ENCODE assay signal across 13 cellular contexts in the genomic region with DNA sequence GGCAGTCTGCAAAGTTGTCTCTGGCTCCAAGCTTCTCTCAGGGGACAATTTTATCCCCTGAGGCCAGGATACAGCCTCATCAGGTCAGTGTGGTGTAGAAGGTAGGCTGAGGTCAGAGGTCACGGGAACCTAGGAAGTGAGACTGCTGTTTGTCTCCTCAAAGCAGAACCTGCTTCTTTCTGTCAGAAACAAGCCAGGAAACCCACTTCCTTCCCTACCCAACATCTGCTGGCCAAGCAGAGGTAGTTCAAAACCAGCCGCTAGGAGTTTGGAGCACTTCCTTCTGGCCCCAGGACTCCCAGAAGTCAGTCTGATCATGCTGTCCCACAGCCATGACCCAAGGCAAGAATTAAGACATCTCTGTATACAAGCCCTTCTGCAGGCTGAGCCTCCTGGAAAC. TPM values are rescaled to one million over a fixed set of nuclear protein-coding genes. Genes with fewer than 3 reads are reported as not detected.
A peak's percentile ranks its signal among the peaks of the same experiment; 100 is the strongest.
DNase-seq lines count a peak whose midpoint lies in the region; ATAC-seq and TF ChIP-seq lines count a peak whose summit lies in the region.
"Had no signal": no experiment of that assay in that cellular context is flagged by ENCODE, and none has a peak within 500 bp of the region (broad histone marks: within the 10 kb centered on the region; RNA-seq: fewer than 3 reads in every experiment).

No MANE protein-coding gene starts in this region.

- no peaks in the 10 kb centered on the region for H3K27me3 ChIP-seq in OCI-LY3 (ENCODE audit: low read depth, low read length)
- H3K27me3 ChIP-seq: thyroid gland had no signal

- H2AFZ ChIP-seq in OCI-LY3 (ENCODE audit: low read depth, low read length) = no peak overlapping the region

- H3K36me3 ChIP-seq in OCI-LY3 (replicated peaks; ENCODE audit: low read depth, low read length) = no peaks in the 10 kb centered on the region
- H3K36me3 ChIP-seq: thyroid gland had no signal

- H3K4me2 ChIP-seq in OCI-LY3 (ENCODE audit: low read length) = peak overlapping the region; percentile 22; the same call in 1 of the 2 replicates

- no peaks in the 10 kb centered on the region for H4K20me1 ChIP-seq in OCI-LY3 (ENCODE audit: insufficient read depth, low read length)

- H3K9me3 Mint-ChIP-seq in activated CD4-positive, alpha-beta memory T cell treated with anti-CD3 and anti-CD28 coated beads, Interleukin-2, amount 10 ng/mL, durations not matched to agents 7 days and 5 days = no peaks in the 10 kb centered on the region
- no peaks in the 10 kb centered on the region for H3K9me3 Mint-ChIP-seq in activated CD4-positive, alpha-beta memory T cell treated with anti-CD3 and anti-CD28 coated beads for 36 hours
- no peaks in the 10 kb centered on the region for H3K9me3 Mint-ChIP-seq in stimulated activated memory B cell treated with anti-CD40 and anti-IgM and Interleukin-4, amounts not matched to agents 10 μg/mL and 1 μg/mL and 100 μg/mL, for 72 hours

- peaks cover 61% of the 10 kb centered on the region for H3K4me1 Mint-ChIP-seq in activated CD4-positive, alpha-beta memory T cell treated with anti-CD3 and anti-CD28 coated beads, Interleukin-2, amount 10 ng/mL, durations not matched to agents 7 days and 5 days
- peaks cover 8% of the 10 kb centered on the region for H3K4me1 Mint-ChIP-seq in activated CD4-positive, alpha-beta memory T cell treated with anti-CD3 and anti-CD28 coated beads for 36 hours (ENCODE audit: low read depth)
- peaks cover 20% of the 10 kb centered on the region for H3K4me1 Mint-ChIP-seq in stimulated activated memory B cell treated with anti-CD40 and anti-IgM and Interleukin-4, amounts not matched to agents 10 μg/mL and 1 μg/mL and 100 μg/mL, for 72 hours

- H3K9ac ChIP-seq in OCI-LY3 (ENCODE audit: low read length) = no peak overlapping the region

- peaks cover 5% of the 10 kb centered on the region for H3K27me3 Mint-ChIP-seq in activated CD4-positive, alpha-beta memory T cell treated with anti-CD3 and anti-CD28 coated beads, Interleukin-2, amount 10 ng/mL, durations not matched to agents 7 days and 5 days
- peaks cover 1% of the 10 kb centered on the region for H3K27me3 Mint-ChIP-seq in activated CD4-positive, alpha-beta memory T cell treated with anti-CD3 and anti-CD28 coated beads for 36 hours
- H3K27me3 Mint-ChIP-seq in stimulated activated memory B cell treated with anti-CD40 and anti-IgM and Interleukin-4, amounts not matched to agents 10 μg/mL and 1 μg/mL and 100 μg/mL, for 72 hours = no peaks in the 10 kb centered on the region

- H3K27ac Mint-ChIP-seq in activated CD4-positive, alpha-beta memory T cell treated with anti-CD3 and anti-CD28 coated beads, Interleukin-2, amount 10 ng/mL, durations not matched to agents 7 days and 5 days = peak overlapping the region; percentile 80
- no peak overlapping the region for H3K27ac Mint-ChIP-seq in activated CD4-positive, alpha-beta memory T cell treated with anti-CD3 and anti-CD28 coated beads for 36 hours
- H3K27ac Mint-ChIP-seq in stimulated activated memory B cell treated with anti-CD40 and anti-IgM and Interleukin-4, amounts not matched to agents 10 μg/mL and 1 μg/mL and 100 μg/mL, for 72 hours = no peak overlapping the region

- H3K9me3 ChIP-seq in OCI-LY3 (ENCODE audit: insufficient read depth, low read length) = no peaks in the 10 kb centered on the region
- H3K9me3 ChIP-seq: thyroid gland had no signal

- TF ChIP-seq CTCF in OCI-LY3 (IDR thresholded peaks at IDR 0.05; ENCODE audit: low read depth, low read length) = no peak

- H3K36me3 Mint-ChIP-seq in activated CD4-positive, alpha-beta memory T cell treated with anti-CD3 and anti-CD28 coated beads, Interleukin-2, amount 10 ng/mL, durations not matched to agents 7 days and 5 days (ENCODE audit: low read depth) = no peaks in the 10 kb centered on the region
- H3K36me3 Mint-ChIP-seq in activated CD4-positive, alpha-beta memory T cell treated with anti-CD3 and anti-CD28 coated beads for 36 hours = no peaks in the 10 kb centered on the region
- H3K36me3 Mint-ChIP-seq in stimulated activated memory B cell treated with anti-CD40 and anti-IgM and Interleukin-4, amounts not matched to agents 10 μg/mL and 1 μg/mL and 100 μg/mL, for 72 hours = no peaks in the 10 kb centered on the region

- ATAC-seq in left ventricle myocardium superior = peak; percentile 74
- peak; percentile 47 for ATAC-seq in stimulated activated memory B cell treated with anti-CD40 and anti-IgM and Interleukin-4, amounts not matched to agents 10 μg/mL and 1 μg/mL and 100 μg/mL, for 72 hours
- no peak for ATAC-seq in HG03460 (IDR thresholded peaks at IDR 0.05; ENCODE audit: unreplicated experiment)
- ATAC-seq: K562 had no signal

- DNase-seq in activated CD4-positive, alpha-beta memory T cell treated with anti-CD3 and anti-CD28 coated beads, Interleukin-2, amount 10 ng/mL, durations not matched to agents 7 days and 5 days = peak; percentile 35
- no peak for DNase-seq in activated CD4-positive, alpha-beta memory T cell treated with anti-CD3 and anti-CD28 coated beads for 36 hours
- DNase-seq in left ventricle myocardium superior (no peak), T1000 (lab: John Stamatoyannopoulos, UW) (no peak), RPMI8226 (no peak)
- DNase-seq: NCI-H510A treated with DMSO at 0.1 percent for 48 hours; stimulated activated CD4-positive, alpha-beta T cell treated with anti-CD3 and anti-CD28 coated beads, Interleukin-4, amount 100 ng/mL, for 1 hour; thyroid gland had no signal

- H3K4me3 Mint-ChIP-seq in activated CD4-positive, alpha-beta memory T cell treated with anti-CD3 and anti-CD28 coated beads, Interleukin-2, amount 10 ng/mL, durations not matched to agents 7 days and 5 days = no peak overlapping the region
- no peak overlapping the region for H3K4me3 Mint-ChIP-seq in activated CD4-positive, alpha-beta memory T cell treated with anti-CD3 and anti-CD28 coated beads for 36 hours
- H3K4me3 Mint-ChIP-seq in stimulated activated memory B cell treated with anti-CD40 and anti-IgM and Interleukin-4, amounts not matched to agents 10 μg/mL and 1 μg/mL and 100 μg/mL, for 72 hours = no peak overlapping the region

- no peak overlapping the region for H3K4me3 ChIP-seq in OCI-LY3 (ENCODE audit: low read length)
- H3K4me3 ChIP-seq: K562, thyroid gland had no signal

- H3K79me2 ChIP-seq in OCI-LY3 (ENCODE audit: low read length) = no peaks in the 10 kb centered on the region

- CTCF ChIA-PET in activated CD4-positive, alpha-beta memory T cell treated with anti-CD3 and anti-CD28 coated beads, Interleukin-2, amount 10 ng/mL, durations not matched to agents 7 days and 5 days (lab: Charles Lee) = interaction anchor here (1.0 to 2.2 kb wide), 3 partner anchors 10 to 189 kb away, joined by 3 to 9 read pairs (median 7); no protein-coding TSS in a partner anchor
- CTCF ChIA-PET in activated CD4-positive, alpha-beta memory T cell treated with anti-CD3 and anti-CD28 coated beads for 36 hours (lab: Charles Lee) = interaction anchor here (0.8 kb wide), 1 partner anchor 26 kb away, joined by 3 read pairs; no protein-coding TSS in a partner anchor

- no peak overlapping the region; the same call in 1 of the 2 replicates for H3K27ac ChIP-seq in OCI-LY3 (ENCODE audit: low read length)
- H3K27ac ChIP-seq: thyroid gland had no signal

- peaks cover 20% of the 10 kb centered on the region for H3K4me1 ChIP-seq in OCI-LY3 (ENCODE audit: low read length)
- H3K4me1 ChIP-seq: thyroid gland had no signal

- POLR2A ChIA-PET in activated CD4-positive, alpha-beta memory T cell treated with anti-CD3 and anti-CD28 coated beads, Interleukin-2, amount 10 ng/mL, durations not matched to agents 7 days and 5 days (lab: Charles Lee) = interaction anchor here (1.8 to 1.9 kb wide), 2 partner anchors 9 to 168 kb away, joined by 5 read pairs; no protein-coding TSS in a partner anchor
- POLR2A ChIA-PET in activated CD4-positive, alpha-beta memory T cell treated with anti-CD3 and anti-CD28 coated beads for 36 hours (lab: Charles Lee) = no interaction called here

- intact Hi-C loops in activated CD4-positive, alpha-beta memory T cell treated with anti-CD3 and anti-CD28 coated beads for 36 hours (cut with micrococcal nuclease) = no loop called here
- intact Hi-C loops in left ventricle myocardium superior (cut with micrococcal nuclease) = no loop called here

RNA-seq across cellular contexts. Expression of gene CLRN3, which starts 12.2 kb away (rescaled TPM):
- total RNA-seq in activated CD4-positive, alpha-beta memory T cell treated with anti-CD3 and anti-CD28 coated beads, Interleukin-2, amount 10 ng/mL, durations not matched to agents 7 days and 5 days = not detected
- total RNA-seq in activated CD4-positive, alpha-beta memory T cell treated with anti-CD3 and anti-CD28 coated beads for 36 hours = not detected
- not detected for total RNA-seq in left ventricle myocardium superior
- total RNA-seq: A673, K562, thyroid gland had no signal

RNA-seq across cellular contexts. Expression of gene PTPRE, which starts 26.3 kb away (rescaled TPM):
- total RNA-seq in activated CD4-positive, alpha-beta memory T cell treated with anti-CD3 and anti-CD28 coated beads, Interleukin-2, amount 10 ng/mL, durations not matched to agents 7 days and 5 days = 10 to 100 TPM; 29.2 to 30.6 TPM
- total RNA-seq in activated CD4-positive, alpha-beta memory T cell treated with anti-CD3 and anti-CD28 coated beads for 36 hours = 10 to 100 TPM; 29.4 to 34.0 TPM
- total RNA-seq in left ventricle myocardium superior = 15.1 TPM
